In genomic region chr11:114960117-114960516, GRCh38 we compare ENCODE assay signal across 26 cellular contexts.
"Had no signal": no experiment of that assay in that cellular context is flagged by ENCODE, and none has a peak within 500 bp of the region (broad histone marks: within the 10 kb centered on the region; RNA-seq: fewer than 3 reads in every experiment).

No MANE protein-coding gene starts in this region.

- H3K9me3 Mint-ChIP-seq: effector memory CD8-positive, alpha-beta T cell; stimulated activated memory B cell treated with anti-CD40 and anti-IgM and Interleukin-4, amounts not matched to agents 10 μg/mL and 1 μg/mL and 100 μg/mL, for 72 hours; type B pancreatic cell had no signal

- ATAC-seq: effector memory CD8-positive, alpha-beta T cell; heart right ventricle; left ventricle myocardium superior; lower lobe of right lung; naive thymus-derived CD8-positive, alpha-beta T cell; right lobe of liver; stimulated activated memory B cell treated with anti-CD40 and anti-IgM and Interleukin-4, amounts not matched to agents 10 μg/mL and 1 μg/mL and 100 μg/mL, for 72 hours; stimulated activated naive CD8-positive, alpha-beta T cell treated with anti-CD3 and anti-CD28 coated beads, Interleukin-15, Interleukin-2, amounts not matched to agents 100 U/mL and 50 U/mL, for 24 hours had no signal

- H3K27ac ChIP-seq: coronary artery, esophagus squamous epithelium, heart right ventricle, lower lobe of right lung, ovary, right lobe of liver, testis, tibial artery had no signal

- H3K4me1 Mint-ChIP-seq: immature natural killer cell; naive thymus-derived CD8-positive, alpha-beta T cell; stimulated activated memory B cell treated with anti-CD40 and anti-IgM and Interleukin-4, amounts not matched to agents 10 μg/mL and 1 μg/mL and 100 μg/mL, for 72 hours had no signal

- H3K9me3 ChIP-seq: esophagus squamous epithelium, heart right ventricle, lower lobe of right lung, ovary, right lobe of liver, testis, tibial artery had no signal

- FAIRE-seq: endometrium, keratinocyte, small intestine had no signal

- H3K4me3 Mint-ChIP-seq: effector memory CD8-positive, alpha-beta T cell; immature natural killer cell; naive thymus-derived CD8-positive, alpha-beta T cell; stimulated activated memory B cell treated with anti-CD40 and anti-IgM and Interleukin-4, amounts not matched to agents 10 μg/mL and 1 μg/mL and 100 μg/mL, for 72 hours; type B pancreatic cell had no signal

- H3K27me3 ChIP-seq: heart right ventricle, ovary, right lobe of liver, testis had no signal

- H3K4me3 ChIP-seq: coronary artery, esophagus squamous epithelium, heart right ventricle, lower lobe of right lung, ovary, right lobe of liver, testis, tibial artery had no signal

- H3K36me3 Mint-ChIP-seq: immature natural killer cell; naive thymus-derived CD8-positive, alpha-beta T cell; stimulated activated memory B cell treated with anti-CD40 and anti-IgM and Interleukin-4, amounts not matched to agents 10 μg/mL and 1 μg/mL and 100 μg/mL, for 72 hours; type B pancreatic cell had no signal

- H3K4me1 ChIP-seq: esophagus squamous epithelium, heart right ventricle, lower lobe of right lung, right lobe of liver, testis, tibial artery had no signal

- H3K36me3 ChIP-seq: esophagus squamous epithelium, heart right ventricle, lower lobe of right lung, ovary, right lobe of liver, tibial artery had no signal

- DNase-seq: dermis blood vessel endothelial cell; effector memory CD8-positive, alpha-beta T cell; erythroblast; esophagus squamous epithelium; foreskin melanocyte; glutamatergic neuron; heart right ventricle; hippocampal formation; immature natural killer cell; left ventricle myocardium superior; lower lobe of right lung; naive thymus-derived CD8-positive, alpha-beta T cell; ovary; right lobe of liver; small intestine; stimulated activated CD4-positive, alpha-beta T cell treated with anti-CD3 and anti-CD28 coated beads, Interleukin-1b, Interleukin-23, amount 100 ng/mL, for 48 hours; stimulated activated CD4-positive, alpha-beta T cell treated with anti-CD3 and anti-CD28 coated beads, Interleukin-4, amount 100 ng/mL, for 24 hours; stimulated activated naive CD8-positive, alpha-beta T cell treated with anti-CD3 and anti-CD28 coated beads, Interleukin-15, Interleukin-2, amounts not matched to agents 100 U/mL and 50 U/mL, for 24 hours; substantia nigra; testis; tibial artery had no signal
